13 cellular contexts compared by ENCODE assay signal in genomic region chr9:1173986-1174385, GRCh38.
"Had no signal": no experiment of that assay in that cellular context is flagged by ENCODE, and none has a peak within 500 bp of the region (broad histone marks: within the 10 kb centered on the region; RNA-seq: fewer than 3 reads in every experiment).

No MANE protein-coding gene starts in this region.

- DNase-seq: activated CD4-positive, alpha-beta T cell treated with anti-CD3 and anti-CD28 coated beads, Interleukin-2, amount 10 ng/mL, durations not matched to agents 7 days and 5 days; activated CD8-positive, alpha-beta T cell treated with anti-CD3 and anti-CD28 coated beads, Interleukin-2, amount 10 ng/mL, durations not matched to agents 7 days and 5 days; activated naive CD4-positive, alpha-beta T cell treated with anti-CD3 and anti-CD28 coated beads, Interleukin-2, amount 10 ng/mL, durations not matched to agents 7 days and 5 days; activated naive CD8-positive, alpha-beta T cell treated with anti-CD3 and anti-CD28 coated beads, Interleukin-2, amount 50 U/mL, for 24 hours; activated T-cell treated with anti-CD3 and anti-CD28 coated beads, Interleukin-2, amount 50 U/mL, for 24 hours; anterior cingulate cortex; brain microvascular endothelial cell; erythroblast; immature natural killer cell; left ventricle myocardium superior; stimulated activated CD4-positive, alpha-beta T cell treated with anti-CD3 and anti-CD28 coated beads, Interleukin-2, amount 100 ng/mL, for 24 hours; stimulated activated naive CD4-positive, alpha-beta T cell treated with Interleukin-2 at 50 U/mL for 16 hours; T1000 had no signal
